Comparison of ENCODE assay signal across 8 cellular contexts in genomic region chr17:67365762-67366192, GRCh38. TPM values are rescaled to one million over a fixed set of nuclear protein-coding genes. Genes with fewer than 3 reads are reported as not detected.
DNase-seq lines count a peak whose midpoint lies in the region; ATAC-seq and TF ChIP-seq lines count a peak whose summit lies in the region.

No MANE protein-coding gene starts in this region.

- H3K4me2 ChIP-seq in MM.1S (ENCODE audit: low read depth, low read length), result peak overlapping the region; percentile 69

- H3K9me3 Mint-ChIP-seq in immature natural killer cell, result no peaks in the 10 kb centered on the region
- no peaks in the 10 kb centered on the region for H3K9me3 Mint-ChIP-seq in stimulated activated naive CD8-positive, alpha-beta T cell treated with anti-CD3 and anti-CD28 coated beads, Interleukin-15, Interleukin-2, amounts not matched to agents 100 ng/mL and 50 ng/mL, for 24 hours

- peaks cover 2% of the 10 kb centered on the region for H3K36me3 ChIP-seq in MM.1S (replicated peaks; ENCODE audit: insufficient read depth, low read length)
- H3K36me3 ChIP-seq in ascending aorta, result peaks cover 0 to under 1% of the 10 kb centered on the region in 2 donors

- no peak for TF ChIP-seq CTCF in AG10803 (conservative IDR thresholded peaks at IDR 0.05; ENCODE audit: low read length)
- TF ChIP-seq CTCF in MM.1S (IDR thresholded peaks at IDR 0.05; ENCODE audit: low read length), result no peak
- TF ChIP-seq CTCF in ascending aorta (IDR thresholded peaks at IDR 0.05), result no peak

- H3K27ac Mint-ChIP-seq in immature natural killer cell, result peak overlapping the region; percentile 80 to 98 (median 96)
- H3K27ac Mint-ChIP-seq in stimulated activated naive CD8-positive, alpha-beta T cell treated with anti-CD3 and anti-CD28 coated beads, Interleukin-15, Interleukin-2, amounts not matched to agents 100 ng/mL and 50 ng/mL, for 24 hours, result peak overlapping the region; percentile 97

- no peaks in the 10 kb centered on the region for H3K27me3 ChIP-seq in MM.1S (replicated peaks; ENCODE audit: insufficient read depth, low read length)
- H3K27me3 ChIP-seq in ascending aorta, result no peaks in the 10 kb centered on the region

- H3K9me2 ChIP-seq in MM.1S (replicated peaks; ENCODE audit: insufficient read depth, low read length), result no peaks in the 10 kb centered on the region

- H3K9me3 ChIP-seq in MM.1S (replicated peaks; ENCODE audit: insufficient read depth, low read length) (no peaks in the 10 kb centered on the region), ascending aorta (no peaks in the 10 kb centered on the region)

- H2AFZ ChIP-seq in MM.1S (ENCODE audit: low read length), result peak overlapping the region; percentile 54

- H3K9ac ChIP-seq in MM.1S (ENCODE audit: low read length), result peak overlapping the region; percentile 98

- H3K27ac ChIP-seq in MM.1S (ENCODE audit: low read length) (peak overlapping the region; percentile 66), ascending aorta (peak overlapping the region; percentile 89 to 96)

- ATAC-seq in GM18873 (IDR thresholded peaks at IDR 0.05; ENCODE audit: low FRiP score, unreplicated experiment), result peak; percentile 8

- H3K4me1 ChIP-seq in MM.1S (ENCODE audit: low read length) (peaks cover 5% of the 10 kb centered on the region; the same call in 1 of the 2 replicates), ascending aorta (peaks cover 5 to 20% of the 10 kb centered on the region in 2 donors)

- peaks cover 3 to 6% (median 4%) of the 10 kb centered on the region in 3 donors for H3K36me3 Mint-ChIP-seq in immature natural killer cell
- peaks cover 38% of the 10 kb centered on the region for H3K36me3 Mint-ChIP-seq in stimulated activated naive CD8-positive, alpha-beta T cell treated with anti-CD3 and anti-CD28 coated beads, Interleukin-15, Interleukin-2, amounts not matched to agents 100 ng/mL and 50 ng/mL, for 24 hours (ENCODE audit: low read depth)

- peaks cover 18% of the 10 kb centered on the region for H4K20me1 ChIP-seq in MM.1S (ENCODE audit: insufficient read depth, low read length)

- H3K79me2 ChIP-seq in MM.1S (ENCODE audit: low read length), result peaks cover 57% of the 10 kb centered on the region

- H3K4me3 Mint-ChIP-seq in immature natural killer cell, result peak overlapping the region; percentile 90 to 96 (median 94)
- peak overlapping the region; percentile 99 for H3K4me3 Mint-ChIP-seq in stimulated activated naive CD8-positive, alpha-beta T cell treated with anti-CD3 and anti-CD28 coated beads, Interleukin-15, Interleukin-2, amounts not matched to agents 100 ng/mL and 50 ng/mL, for 24 hours

- DNase-seq in AG10803 (ENCODE audit: low read depth) (peak; percentile 65), MM.1S (no peak), ascending aorta (ENCODE audit: low spot score in 2 of 2) (no peak), immature natural killer cell (no peak), amniotic stem cell (lab: John Stamatoyannopoulos, UW) (no peak), DMS79 treated with DMSO at 0.1 percent for 48 hours (lab: John Stamatoyannopoulos, UW) (no peak)

- peaks cover 16% of the 10 kb centered on the region; the same call in 1 of the 2 replicates for H3F3A ChIP-seq in MM.1S (ENCODE audit: insufficient read depth, low read length)

- peak overlapping the region; percentile 98 for H3K4me3 ChIP-seq in AG10803 (ENCODE audit: low read length)
- H3K4me3 ChIP-seq in MM.1S (ENCODE audit: low read length), result peak overlapping the region; percentile 99
- H3K4me3 ChIP-seq in ascending aorta, result peak overlapping the region; percentile 90 to 96

- H3K4me1 Mint-ChIP-seq in immature natural killer cell, result peaks cover 44 to 61% of the 10 kb centered on the region in 2 donors
- peaks cover 62% of the 10 kb centered on the region for H3K4me1 Mint-ChIP-seq in stimulated activated naive CD8-positive, alpha-beta T cell treated with anti-CD3 and anti-CD28 coated beads, Interleukin-15, Interleukin-2, amounts not matched to agents 100 ng/mL and 50 ng/mL, for 24 hours (ENCODE audit: low read depth)

- peaks cover 0 to 8% (median 4%) of the 10 kb centered on the region in 3 donors for H3K27me3 Mint-ChIP-seq in immature natural killer cell (ENCODE audit: low read depth in 3 of 3)
- H3K27me3 Mint-ChIP-seq in stimulated activated naive CD8-positive, alpha-beta T cell treated with anti-CD3 and anti-CD28 coated beads, Interleukin-15, Interleukin-2, amounts not matched to agents 100 ng/mL and 50 ng/mL, for 24 hours, result no peaks in the 10 kb centered on the region

- intact Hi-C loops in ascending aorta (cut with DNase I), result loop anchor here (1.0 to 10.0 kb wide), 3 partner anchors 12 to 352 kb away; partner anchors contain the start of genes HELZ, NOL11 and PITPNC1

RNA-seq across cellular contexts. Expression of gene PSMD12, which starts 0.6 kb away (rescaled TPM):
- total RNA-seq in ascending aorta, result 31.8 TPM
- 10 to 100 TPM; 24.1 to 43.9 (median 37.3) TPM for polyA plus RNA-seq in immature natural killer cell

RNA-seq across cellular contexts. Expression of gene PITPNC1, which starts 11.3 kb away (rescaled TPM):
- 10.9 TPM for total RNA-seq in ascending aorta
- 100 to 1,000 TPM; 119 to 155 (median 150) TPM for polyA plus RNA-seq in immature natural killer cell
